Comparison of ENCODE assay signal across 25 cellular contexts in the genomic region with DNA sequence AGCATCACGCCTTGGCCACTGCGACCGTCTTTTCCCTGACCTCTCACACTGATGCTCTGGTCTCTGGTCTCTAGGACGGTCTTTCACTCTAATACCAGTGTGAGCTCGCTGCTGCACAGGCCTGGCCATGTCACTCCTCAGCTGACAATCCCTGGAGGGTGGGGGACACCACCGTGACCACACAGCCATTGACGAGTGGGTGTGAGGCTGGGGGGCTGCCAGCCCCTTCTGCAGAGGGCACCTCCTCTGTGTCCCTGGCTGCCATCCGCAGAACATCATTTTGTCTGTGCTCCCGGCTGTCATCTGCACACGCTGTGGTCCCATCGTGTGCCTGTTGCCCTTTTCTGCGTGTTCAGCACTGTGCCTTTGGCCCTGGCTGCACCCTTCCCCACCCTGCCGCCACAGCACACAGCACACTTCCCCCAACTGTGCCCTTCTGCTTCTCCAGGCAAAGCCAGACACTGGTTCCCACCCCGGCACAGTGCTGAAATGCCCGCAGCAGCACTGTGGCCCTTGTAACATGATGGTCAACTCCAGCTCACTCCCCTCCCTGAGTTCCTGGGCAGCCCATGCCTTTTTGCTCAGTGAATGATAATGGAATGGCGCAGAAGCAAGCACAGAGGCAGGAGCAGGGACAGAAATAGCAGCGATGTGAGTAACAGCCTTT. TPM values are rescaled to one million over a fixed set of nuclear protein-coding genes. Genes with fewer than 3 reads are reported as not detected.
DNase-seq lines count a peak whose midpoint lies in the region; ATAC-seq, FAIRE-seq and TF ChIP-seq lines count a peak whose summit lies in the region.
"Had no signal": no experiment of that assay in that cellular context is flagged by ENCODE, and none has a peak within 500 bp of the region (broad histone marks: within the 10 kb centered on the region; RNA-seq: fewer than 3 reads in every experiment).

No MANE protein-coding gene starts in this region.

- no peak overlapping the region for H3K4me2 ChIP-seq in mesendoderm (ENCODE audit: low read length)
- H3K4me2 ChIP-seq: PC-9 had no signal

- no peak overlapping the region for H2BK5ac ChIP-seq in mesendoderm (ENCODE audit: low read length)

- peaks cover 7% of the 10 kb centered on the region for H3K4me1 Mint-ChIP-seq in WTC11

- no peak overlapping the region for H2BK15ac ChIP-seq in mesendoderm (replicated peaks; ENCODE audit: low read depth)

- H3K27ac ChIP-seq in right atrium auricular region = no peak overlapping the region
- no peak overlapping the region for H3K27ac ChIP-seq in mesendoderm (ENCODE audit: low read depth, low read length)
- H3K27ac ChIP-seq: PC-9 had no signal

- no peak overlapping the region for H3K18ac ChIP-seq in mesendoderm (ENCODE audit: low read length)

- H4K5ac ChIP-seq in mesendoderm (ENCODE audit: low read length) = no peak overlapping the region

- DNase-seq in cardiac septum (ENCODE audit: low spot score) (peak; percentile 24), right atrium auricular region (ENCODE audit: low spot score) (no peak), WTC11 (ENCODE audit: low spot score) (no peak), mesendoderm (no peak), urothelium cell line (ENCODE audit: low spot score) (no peak), germinal center (ENCODE audit: low spot score) (no peak), GM19240 (ENCODE audit: insufficient read length, low spot score) (no peak)
- DNase-seq: activated CD4-positive, alpha-beta T cell treated with anti-CD3 and anti-CD28 coated beads, Interleukin-2, amount 50 U/mL, for 1 hour; central memory CD4-positive, alpha-beta T cell; hypothalamus; immature natural killer cell; mesenchymal stem cell; MM.1S; NCI-H2029; NCI-H526; PC-9; Right ventricle myocardium superior; stimulated activated CD4-positive, alpha-beta T cell treated with anti-CD3 and anti-CD28 coated beads, Interleukin-12 subunit alpha, Interleukin-12 subunit beta, amount 100 ng/mL, for 4 hours; stimulated activated CD4-positive, alpha-beta T cell treated with anti-CD3 and anti-CD28 coated beads, Interleukin-4, amount 100 ng/mL, for 1 hour; trophoblast cell had no signal

- no peaks in the 10 kb centered on the region for H3K9me3 ChIP-seq in right atrium auricular region

- CTCF ChIA-PET in WTC11 (lab: Charles Lee) = interaction anchor here (4.4 kb wide), 1 partner anchor 108 kb away, joined by 52 read pairs; no protein-coding TSS in a partner anchor

- no peaks in the 10 kb centered on the region for H3K36me3 Mint-ChIP-seq in WTC11
- H3K36me3 Mint-ChIP-seq: CD14-positive monocyte, immature natural killer cell had no signal

- intact Hi-C loops in cardiac septum (cut with DNase I) = loop anchor here (10.0 kb wide), 1 partner anchor 61 kb away; the partner anchor contains the start of gene RALB

- no peaks in the 10 kb centered on the region for H3K79me2 ChIP-seq in mesendoderm (ENCODE audit: control insufficient read depth, insufficient read depth, low read length)

- no peak overlapping the region for H3K4me3 Mint-ChIP-seq in WTC11
- H3K4me3 Mint-ChIP-seq: CD14-positive monocyte had no signal

- H3K56ac ChIP-seq in mesendoderm (ENCODE audit: low read length) = no peak overlapping the region

- TF ChIP-seq CTCF in right atrium auricular region (IDR thresholded peaks at IDR 0.05) (no peak), WTC11 (IDR thresholded peaks at IDR 0.05) (no peak)

- POLR2A ChIA-PET in WTC11 (lab: Charles Lee) = no interaction called here

- peak overlapping the region; percentile 1 for H3K23ac ChIP-seq in mesendoderm (ENCODE audit: low read length)

- WGBS in mesendoderm (ENCODE audit: extremely low coverage, insufficient coverage, low lambda C conversion rate) = no CpG with 5 or more reads among the region's 17 CpGs

- H3K4me3 ChIP-seq in right atrium auricular region (no peak overlapping the region), mesendoderm (ENCODE audit: low read length) (no peak overlapping the region)
- H3K4me3 ChIP-seq: PC-9 had no signal

- no peak overlapping the region for H2BK120ac ChIP-seq in mesendoderm (ENCODE audit: low read depth, low read length)

- peaks cover 0 to 30% of the 10 kb centered on the region in 2 donors for H3K4me1 ChIP-seq in right atrium auricular region
- no peaks in the 10 kb centered on the region for H3K4me1 ChIP-seq in mesendoderm (ENCODE audit: control insufficient read depth, low read depth, low read length)

- no peak overlapping the region for H4K8ac ChIP-seq in mesendoderm (ENCODE audit: low read depth, low read length)

- H3K27me3 Mint-ChIP-seq in WTC11 (ENCODE audit: low read depth) = peaks cover 61% of the 10 kb centered on the region

- H2AK5ac ChIP-seq in mesendoderm (ENCODE audit: low read length) = no peak overlapping the region

- no peaks in the 10 kb centered on the region for H3K27me3 ChIP-seq in right atrium auricular region
- no peaks in the 10 kb centered on the region for H3K27me3 ChIP-seq in mesendoderm (ENCODE audit: insufficient read depth, low read length, poor library complexity)

- no peak overlapping the region for H3K9ac ChIP-seq in mesendoderm (ENCODE audit: low read length)

- no peak for ATAC-seq in WTC11
- ATAC-seq: left lobe of liver had no signal

- no peaks in the 10 kb centered on the region for H3K79me1 ChIP-seq in mesendoderm (ENCODE audit: low read length)

- H3K36me3 ChIP-seq in right atrium auricular region = no peaks in the 10 kb centered on the region
- no peaks in the 10 kb centered on the region for H3K36me3 ChIP-seq in mesendoderm (ENCODE audit: control insufficient read depth, insufficient read depth, low read length)

- H3K4ac ChIP-seq in mesendoderm (ENCODE audit: low read depth, low read length) = no peak overlapping the region

- peak; percentile 89 for FAIRE-seq in urothelium cell line (lab: Jason Lieb, UNC)
- FAIRE-seq: D721Med, endometrium had no signal

- H3K27ac Mint-ChIP-seq in WTC11 = no peak overlapping the region; the same call in 1 of the 2 replicates
- H3K27ac Mint-ChIP-seq: immature natural killer cell had no signal

- H3K9me3 Mint-ChIP-seq in WTC11 = no peaks in the 10 kb centered on the region

TF ChIP-seq in WTC11, 78 proteins besides CTCF, POLR2A, EP300 and RAD21:
- TF ChIP-seq ZNF532 (CRISPR knock-in tag; IDR thresholded peaks at IDR 0.05; ENCODE audit: borderline replicate concordance) (no peak), ATF3 (CRISPR knock-in tag; conservative IDR thresholded peaks at IDR 0.05) (0 out of 2 replicates have a peak, but pooled peaks have one; percentile 19)

RNA-seq across cellular contexts. Expression of gene INHBB, which starts 30.4 kb away (rescaled TPM):
- total RNA-seq in cardiac septum (2.8 TPM), right atrium auricular region (1 to 10 TPM in 1 of 2 donors, under 1 TPM in 1; 0.74 to 5.9 TPM), WTC11 (2021) (0.14 to 0.26 TPM (median 0.21 TPM) in 3 replicates)
- 0.01 TPM for polyA plus RNA-seq in mesendoderm (2013, experiment 1 of 2)
- 0.01 TPM for polyA plus RNA-seq in mesendoderm (2013, experiment 2 of 2)
- total RNA-seq: fibroblast of lung had no signal
- polyA plus RNA-seq: CD14-positive monocyte, immature natural killer cell had no signal
